Comparison of ENCODE assay signal across 9 cellular contexts in genomic region chr2:225429718-225430117, GRCh38. TPM values are rescaled to one million over a fixed set of nuclear protein-coding genes. Genes with fewer than 3 reads are reported as not detected.
DNase-seq lines count a peak whose midpoint lies in the region; ATAC-seq and TF ChIP-seq lines count a peak whose summit lies in the region.
"Had no signal": no experiment of that assay in that cellular context is flagged by ENCODE, and none has a peak within 500 bp of the region (broad histone marks: within the 10 kb centered on the region; RNA-seq: fewer than 3 reads in every experiment).

No MANE protein-coding gene starts in this region.

- H3K79me2 ChIP-seq in Karpas-422 (ENCODE audit: low read length) (no peaks in the 10 kb centered on the region), osteoblast (ENCODE audit: insufficient read depth, low read length) (no peaks in the 10 kb centered on the region)

- no peak overlapping the region for H2AFZ ChIP-seq in Karpas-422 (ENCODE audit: low read length)
- H2AFZ ChIP-seq in osteoblast (ENCODE audit: low read length), result no peak overlapping the region

- intact Hi-C loops in heart right ventricle (cut with DNase I), result no loop called here

- no peak for TF ChIP-seq CTCF in cardiac muscle cell (IDR thresholded peaks at IDR 0.05; ENCODE audit: low read depth, low read length)
- TF ChIP-seq CTCF in heart right ventricle (IDR thresholded peaks at IDR 0.05), result no peak
- no peak for TF ChIP-seq CTCF in osteoblast (IDR thresholded peaks at IDR 0.05; ENCODE audit: extremely low read depth, low read depth, low read length)

- H4K20me1 ChIP-seq in Karpas-422 (ENCODE audit: insufficient read depth, low read depth, low read length) (no peaks in the 10 kb centered on the region), osteoblast (ENCODE audit: insufficient read depth, low read length) (no peaks in the 10 kb centered on the region)

- H3K9me3 ChIP-seq in cardiac muscle cell (ENCODE audit: low read depth) (no peaks in the 10 kb centered on the region), heart right ventricle (no peaks in the 10 kb centered on the region), Karpas-422 (ENCODE audit: low read length) (no peaks in the 10 kb centered on the region), osteoblast (ENCODE audit: low read depth, low read length) (no peaks in the 10 kb centered on the region)

- 50 to 51% methylated on average over 4 of the region's 4 CpGs for WGBS in heart right ventricle, 2 donors

- H3K4me2 ChIP-seq in Karpas-422 (ENCODE audit: low read depth, low read length, poor library complexity, severe bottlenecking) (no peak overlapping the region), osteoblast (ENCODE audit: insufficient read depth, low read length) (no peak overlapping the region)

- no peaks in the 10 kb centered on the region for H3K9me2 ChIP-seq in Karpas-422 (replicated peaks; ENCODE audit: insufficient read depth, low read length)

- no peak overlapping the region for H3K27ac ChIP-seq in cardiac muscle cell
- H3K27ac ChIP-seq in heart right ventricle, result no peak overlapping the region
- no peak overlapping the region for H3K27ac ChIP-seq in Karpas-422 (ENCODE audit: low read length)
- H3K27ac ChIP-seq in osteoblast (ENCODE audit: low read depth, low read length), result no peak overlapping the region

- H3K27me3 ChIP-seq in cardiac muscle cell, result no peaks in the 10 kb centered on the region
- H3K27me3 ChIP-seq in heart right ventricle, result no peaks in the 10 kb centered on the region
- H3K27me3 ChIP-seq in Karpas-422 (ENCODE audit: low read length), result no peaks in the 10 kb centered on the region
- H3K27me3 ChIP-seq in osteoblast (ENCODE audit: insufficient read depth, low read length), result no peaks in the 10 kb centered on the region

- no peak overlapping the region for H3K9ac ChIP-seq in Karpas-422 (ENCODE audit: low read length)

- DNase-seq in cardiac muscle cell (ENCODE audit: low read depth in 1 of 2, low spot score in 1 of 2), result peak; percentile 8 to 22
- no peak for DNase-seq in heart right ventricle
- peak; percentile 68 for DNase-seq in inferior parietal cortex (ENCODE audit: extremely low spot score)
- DNase-seq in mesenteric fat pad (ENCODE audit: low spot score), result no peak
- no peak for DNase-seq in Karpas-422
- no peak for DNase-seq in osteoblast (ENCODE audit: insufficient read length, low spot score, missing footprints)
- DNase-seq in stimulated activated CD4-positive, alpha-beta T cell treated with anti-CD3 and anti-CD28 coated beads, Interleukin-15, amount 100 ng/mL, for 24 hours, result no peak

- ATAC-seq in heart right ventricle (no peak), SK-N-SH treated with all-trans-retinoic acid at 6 μM for 48 hours (peak; percentile 63)

- H3K4me1 ChIP-seq in cardiac muscle cell (ENCODE audit: low read depth), result no peaks in the 10 kb centered on the region
- H3K4me1 ChIP-seq in heart right ventricle, result no peaks in the 10 kb centered on the region
- no peaks in the 10 kb centered on the region for H3K4me1 ChIP-seq in Karpas-422 (ENCODE audit: low read length)
- no peaks in the 10 kb centered on the region for H3K4me1 ChIP-seq in osteoblast (ENCODE audit: insufficient read depth, low read length)

- no peak overlapping the region for H3K4me3 ChIP-seq in cardiac muscle cell
- H3K4me3 ChIP-seq in heart right ventricle, result no peak overlapping the region
- H3K4me3 ChIP-seq in Karpas-422 (ENCODE audit: low read length), result no peak overlapping the region
- H3K4me3 ChIP-seq in osteoblast (ENCODE audit: insufficient read depth, low read length), result no peak overlapping the region

- H3K36me3 ChIP-seq in cardiac muscle cell (no peaks in the 10 kb centered on the region), heart right ventricle (no peaks in the 10 kb centered on the region), Karpas-422 (ENCODE audit: insufficient read depth, low read length) (no peaks in the 10 kb centered on the region), osteoblast (ENCODE audit: insufficient read depth, low read length) (no peaks in the 10 kb centered on the region)

TF ChIP-seq in SK-N-SH treated with all-trans-retinoic acid at 6 μM for 48 hours, 23 proteins besides CTCF, POLR2A, EP300 and RAD21:
- TF ChIP-seq ARNTL (CRISPR knock-in tag; IDR thresholded peaks at IDR 0.05; ENCODE audit: borderline replicate concordance, low read depth) (no peak), TCF4 (CRISPR knock-in tag; IDR thresholded peaks at IDR 0.05; ENCODE audit: borderline replicate concordance) (peak; percentile 33; the same call in 1 of the 2 replicates), SNAI2 (CRISPR knock-in tag; IDR thresholded peaks at IDR 0.05) (no peak), CREB5 (CRISPR knock-in tag; IDR thresholded peaks at IDR 0.05; ENCODE audit: low read depth) (no peak), POU6F1 (CRISPR knock-in tag; IDR thresholded peaks at IDR 0.05; ENCODE audit: borderline replicate concordance, low read depth) (no peak), GLIS3 (CRISPR knock-in tag; IDR thresholded peaks at IDR 0.05) (no peak), ZFP3 (CRISPR knock-in tag; IDR thresholded peaks at IDR 0.05) (0 out of 2 replicates have a peak, but pooled peaks have one; percentile 20), PPARA (CRISPR knock-in tag; IDR thresholded peaks at IDR 0.05; ENCODE audit: borderline replicate concordance) (no peak), CSDC2 (CRISPR knock-in tag; IDR thresholded peaks at IDR 0.05) (no peak), TOX (CRISPR knock-in tag; IDR thresholded peaks at IDR 0.05; ENCODE audit: borderline replicate concordance) (no peak), ZC3H10 (CRISPR knock-in tag; IDR thresholded peaks at IDR 0.05) (no peak)
TF ChIP-seq in SK-N-SH treated with all-trans-retinoic acid at 6 μM for 48 hours: peak in this region for 2.

RNA-seq across cellular contexts. Expression of gene NYAP2, which starts 30.2 kb away (rescaled TPM):
- total RNA-seq in cardiac muscle cell, result not detected in 2 replicates
- polyA plus RNA-seq in cardiac muscle cell, result not detected in 2 replicates
- under 1 TPM in 1 of 10 donors, not detected in 9; 0.04 TPM for total RNA-seq in heart right ventricle
- not detected for polyA plus RNA-seq in heart right ventricle
- total RNA-seq in mesenteric fat pad, result not detected
- total RNA-seq in Karpas-422 (2014; rRNA removed; shearing (Covaris generic); ENCODE audit: low replicate concordance), result not detected in 2 replicates
- total RNA-seq in osteoblast, result under 0.01 TPM in 1 of 2 replicates, not detected in the other
- total RNA-seq: activated CD8-positive, alpha-beta memory T cell treated with anti-CD3 and anti-CD28 coated beads for 36 hours had no signal

Comparison
In these comparisons a context has a peak if more than half of its experiments do, and no peak if none do; other contexts are left out.
1. DNase-seq: peak in cardiac muscle cell (2 of 2) and inferior parietal cortex (single experiment); none in heart right ventricle (0 of 2), mesenteric fat pad (single experiment), Karpas-422 (single experiment), osteoblast (single experiment) and stimulated activated CD4-positive, alpha-beta T cell treated with anti-CD3 and anti-CD28 coated beads, Interleukin-15, amount 100 ng/mL, for 24 hours (single experiment).